Comparison of ENCODE assay signal across 21 cellular contexts in the genomic region with DNA sequence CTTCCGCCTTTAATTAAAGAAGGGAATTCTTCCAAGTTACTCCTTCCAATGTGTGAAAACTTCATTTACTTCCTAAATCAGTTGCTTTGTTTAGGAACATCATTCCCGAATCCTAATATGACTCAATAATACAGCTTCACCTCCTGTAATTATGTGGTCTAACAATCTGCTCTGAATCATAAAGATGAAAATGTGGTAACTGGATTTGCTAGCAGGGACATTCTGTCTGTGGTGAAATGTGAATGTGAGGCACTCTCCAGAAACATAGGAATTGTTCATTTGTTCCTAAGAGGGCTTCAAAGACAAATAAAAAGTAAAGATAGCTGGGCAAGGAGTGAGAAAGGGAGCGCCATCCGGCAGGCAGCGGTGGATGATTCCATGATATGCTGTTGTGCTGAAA.
DNase-seq lines count a peak whose midpoint lies in the region; FAIRE-seq and TF ChIP-seq lines count a peak whose summit lies in the region.
"Had no signal": no experiment of that assay in that cellular context is flagged by ENCODE, and none has a peak within 500 bp of the region (broad histone marks: within the 10 kb centered on the region; RNA-seq: fewer than 3 reads in every experiment).

No MANE protein-coding gene starts in this region.

- no peaks in the 10 kb centered on the region for H3K36me3 Mint-ChIP-seq in activated CD4-positive, alpha-beta memory T cell treated with anti-CD3 and anti-CD28 coated beads for 36 hours
- H3K36me3 Mint-ChIP-seq: activated naive CD8-positive, alpha-beta T cell treated with anti-CD3 and anti-CD28 coated beads, Interleukin-2, amount 10 ng/mL, durations not matched to agents 7 days and 5 days; naive thymus-derived CD4-positive, alpha-beta T cell had no signal

- intact Hi-C loops in activated CD4-positive, alpha-beta memory T cell treated with anti-CD3 and anti-CD28 coated beads for 36 hours (cut with micrococcal nuclease) = no loop called here

- peak; percentile 66 for FAIRE-seq in GM19239 (lab: Jason Lieb, UNC)
- FAIRE-seq: GM12891 had no signal

- DNase-seq in AG09319 (ENCODE audit: extremely low read depth, low read depth) (peak; percentile 24), GM19239 (ENCODE audit: insufficient read length, low spot score) (no peak), SW480 (ENCODE audit: low spot score) (peak; percentile 43), inferior parietal cortex (ENCODE audit: extremely low spot score) (peak; percentile 38), HUDEP-2 (lab: John Stamatoyannopoulos, UW; ENCODE audit: unreplicated experiment in 76 of 76) (no peak), cerebellum (ENCODE audit: low spot score) (no peak)
- no peak for DNase-seq in activated CD4-positive, alpha-beta memory T cell treated with anti-CD3 and anti-CD28 coated beads for 36 hours
- no peak for DNase-seq in stimulated activated CD4-positive, alpha-beta T cell treated with anti-CD3 and anti-CD28 coated beads, Interleukin-1b, Interleukin-23, amount 100 ng/mL, for 48 hours
- DNase-seq: activated CD4-positive, CD25-positive, alpha-beta regulatory T cell treated with anti-CD3 and anti-CD28 coated beads, Interleukin-2, amount 50 U/mL, for 72 hours; activated naive CD8-positive, alpha-beta T cell treated with anti-CD3 and anti-CD28 coated beads, Interleukin-2, amount 10 ng/mL, durations not matched to agents 7 days and 5 days; CD8-positive, alpha-beta memory T cell; erythroblast; GF-D8; IMR-90; kidney glomerular epithelial cell; MM.1S; naive thymus-derived CD4-positive, alpha-beta T cell; NCI-H1436; NCI-H69; right lobe of liver had no signal

- H3K27ac Mint-ChIP-seq in activated CD4-positive, alpha-beta memory T cell treated with anti-CD3 and anti-CD28 coated beads for 36 hours = no peak overlapping the region
- H3K27ac Mint-ChIP-seq: activated naive CD8-positive, alpha-beta T cell treated with anti-CD3 and anti-CD28 coated beads, Interleukin-2, amount 10 ng/mL, durations not matched to agents 7 days and 5 days; CD8-positive, alpha-beta memory T cell; naive thymus-derived CD4-positive, alpha-beta T cell had no signal

- no peak overlapping the region for H3K4me3 Mint-ChIP-seq in activated CD4-positive, alpha-beta memory T cell treated with anti-CD3 and anti-CD28 coated beads for 36 hours
- H3K4me3 Mint-ChIP-seq: activated naive CD8-positive, alpha-beta T cell treated with anti-CD3 and anti-CD28 coated beads, Interleukin-2, amount 10 ng/mL, durations not matched to agents 7 days and 5 days; CD8-positive, alpha-beta memory T cell; naive thymus-derived CD4-positive, alpha-beta T cell had no signal

- CTCF ChIA-PET in activated CD4-positive, alpha-beta memory T cell treated with anti-CD3 and anti-CD28 coated beads for 36 hours (lab: Charles Lee) = no interaction called here

- no peak for TF ChIP-seq CTCF in AG09319 (IDR thresholded peaks at IDR 0.05; ENCODE audit: low read depth, low read length)

- H3K27me3 Mint-ChIP-seq in activated CD4-positive, alpha-beta memory T cell treated with anti-CD3 and anti-CD28 coated beads for 36 hours = no peaks in the 10 kb centered on the region
- H3K27me3 Mint-ChIP-seq: activated naive CD8-positive, alpha-beta T cell treated with anti-CD3 and anti-CD28 coated beads, Interleukin-2, amount 10 ng/mL, durations not matched to agents 7 days and 5 days; CD8-positive, alpha-beta memory T cell; naive thymus-derived CD4-positive, alpha-beta T cell had no signal

- peaks cover 11% of the 10 kb centered on the region for H3K4me1 Mint-ChIP-seq in activated CD4-positive, alpha-beta memory T cell treated with anti-CD3 and anti-CD28 coated beads for 36 hours (ENCODE audit: low read depth)

- H3K9me3 Mint-ChIP-seq in activated CD4-positive, alpha-beta memory T cell treated with anti-CD3 and anti-CD28 coated beads for 36 hours = no peaks in the 10 kb centered on the region

- POLR2A ChIA-PET in activated CD4-positive, alpha-beta memory T cell treated with anti-CD3 and anti-CD28 coated beads for 36 hours (lab: Charles Lee) = no interaction called here

Comparison
In these comparisons a context has a peak if more than half of its experiments do, and no peak if none do; other contexts are left out.
1. DNase-seq: peak in AG09319 (single experiment), SW480 (single experiment) and inferior parietal cortex (single experiment); none in GM19239 (single experiment), activated CD4-positive, alpha-beta memory T cell treated with anti-CD3 and anti-CD28 coated beads for 36 hours (single experiment), HUDEP-2 (0 of 76), cerebellum (single experiment) and stimulated activated CD4-positive, alpha-beta T cell treated with anti-CD3 and anti-CD28 coated beads, Interleukin-1b, Interleukin-23, amount 100 ng/mL, for 48 hours (single experiment).